Comparison of ENCODE assay signal across 18 cellular contexts in the genomic region with DNA sequence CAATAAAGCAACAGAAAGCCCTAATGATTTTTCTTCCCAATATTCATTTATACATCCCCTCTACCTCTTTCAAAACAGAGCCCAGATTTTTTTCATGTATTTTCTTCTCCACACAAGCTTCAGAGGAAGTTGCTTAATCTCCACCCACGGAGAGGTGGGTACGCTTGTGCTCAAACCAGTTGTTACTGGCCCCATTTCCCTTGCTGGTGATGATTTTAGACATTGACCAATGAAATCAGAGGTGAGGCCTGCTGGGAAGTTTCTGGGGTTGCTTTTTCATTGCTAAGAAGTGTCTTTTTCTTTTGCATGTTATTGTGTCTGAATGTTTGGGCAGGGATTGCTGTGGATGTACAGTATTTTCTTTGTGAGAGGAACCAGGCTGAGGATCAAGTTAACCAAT.
A peak's percentile ranks its signal among the peaks of the same experiment; 100 is the strongest.
DNase-seq lines count a peak whose midpoint lies in the region; ATAC-seq, FAIRE-seq and TF ChIP-seq lines count a peak whose summit lies in the region.
"Had no signal": no experiment of that assay in that cellular context is flagged by ENCODE, and none has a peak within 500 bp of the region (broad histone marks: within the 10 kb centered on the region; RNA-seq: fewer than 3 reads in every experiment).

No MANE protein-coding gene starts in this region.

- no peaks in the 10 kb centered on the region for H3K27me3 ChIP-seq in bronchial epithelial cell (ENCODE audit: control insufficient read depth, insufficient read depth, low read length)
- H3K27me3 ChIP-seq: thyroid gland had no signal

- POLR2A ChIA-PET in activated CD4-positive, alpha-beta memory T cell treated with anti-CD3 and anti-CD28 coated beads for 36 hours (lab: Charles Lee), result no interaction called here
- POLR2A ChIA-PET in activated CD4-positive, alpha-beta memory T cell treated with anti-CD3 and anti-CD28 coated beads, Interleukin-2, amount 10 ng/mL, durations not matched to agents 7 days and 5 days (lab: Charles Lee), result no interaction called here

- H3K36me3 Mint-ChIP-seq in activated CD4-positive, alpha-beta memory T cell treated with anti-CD3 and anti-CD28 coated beads for 36 hours, result no peaks in the 10 kb centered on the region
- no peaks in the 10 kb centered on the region for H3K36me3 Mint-ChIP-seq in activated CD4-positive, alpha-beta memory T cell treated with anti-CD3 and anti-CD28 coated beads, Interleukin-2, amount 10 ng/mL, durations not matched to agents 7 days and 5 days (ENCODE audit: low read depth)

- H3K27ac Mint-ChIP-seq in activated CD4-positive, alpha-beta memory T cell treated with anti-CD3 and anti-CD28 coated beads for 36 hours, result peak overlapping the region; percentile 46
- no peak overlapping the region for H3K27ac Mint-ChIP-seq in activated CD4-positive, alpha-beta memory T cell treated with anti-CD3 and anti-CD28 coated beads, Interleukin-2, amount 10 ng/mL, durations not matched to agents 7 days and 5 days
- H3K27ac Mint-ChIP-seq: activated T-cell treated with anti-CD3 and anti-CD28 coated beads, Interleukin-2, amount 50 U/mL, for 24 hours had no signal

- no peak overlapping the region for H3K4me3 ChIP-seq in bronchial epithelial cell (ENCODE audit: low read depth, low read length)
- H3K4me3 ChIP-seq: SK-N-MC, thyroid gland had no signal

- intact Hi-C loops in activated CD4-positive, alpha-beta memory T cell treated with anti-CD3 and anti-CD28 coated beads for 36 hours (cut with micrococcal nuclease), result no loop called here
- intact Hi-C loops in posterior vena cava (cut with DNase I), result no loop called here

- peak; percentile 39 for DNase-seq in activated CD4-positive, alpha-beta memory T cell treated with anti-CD3 and anti-CD28 coated beads for 36 hours
- no peak for DNase-seq in activated CD4-positive, alpha-beta memory T cell treated with anti-CD3 and anti-CD28 coated beads, Interleukin-2, amount 10 ng/mL, durations not matched to agents 7 days and 5 days
- DNase-seq in KBM-7 (peak; percentile 16), bronchial epithelial cell (ENCODE audit: low read depth) (peak; percentile 60), posterior vena cava (ENCODE audit: low spot score) (peak; percentile 66), SKM-1 treated with dmso at 0.1 percent for 144 hours (lab: John Stamatoyannopoulos, UW; ENCODE audit: unreplicated experiment) (no peak), NCI-H187 (lab: John Stamatoyannopoulos, UW) (no peak)
- DNase-seq: activated T-cell treated with anti-CD3 and anti-CD28 coated beads, Interleukin-2, amount 50 U/mL, for 24 hours; anterior cingulate cortex; dermis blood vessel endothelial cell; hippocampal formation; left colon; NCI-H1436 treated with DMSO at 0.1 percent for 48 hours; NCI-H446 treated with DMSO at 0.1 percent for 48 hours; WERI-Rb-1 had no signal

- H3K4me1 Mint-ChIP-seq in activated CD4-positive, alpha-beta memory T cell treated with anti-CD3 and anti-CD28 coated beads for 36 hours (ENCODE audit: low read depth), result peaks cover 14% of the 10 kb centered on the region
- peaks cover 7% of the 10 kb centered on the region for H3K4me1 Mint-ChIP-seq in activated CD4-positive, alpha-beta memory T cell treated with anti-CD3 and anti-CD28 coated beads, Interleukin-2, amount 10 ng/mL, durations not matched to agents 7 days and 5 days

- CTCF ChIA-PET in activated CD4-positive, alpha-beta memory T cell treated with anti-CD3 and anti-CD28 coated beads for 36 hours (lab: Charles Lee), result no interaction called here
- CTCF ChIA-PET in activated CD4-positive, alpha-beta memory T cell treated with anti-CD3 and anti-CD28 coated beads, Interleukin-2, amount 10 ng/mL, durations not matched to agents 7 days and 5 days (lab: Charles Lee), result no interaction called here

- H3K36me3 ChIP-seq in bronchial epithelial cell (ENCODE audit: control insufficient read depth, insufficient read depth, low read length), result no peaks in the 10 kb centered on the region
- H3K36me3 ChIP-seq: thyroid gland, WERI-Rb-1 had no signal

- H3K4me3 Mint-ChIP-seq in activated CD4-positive, alpha-beta memory T cell treated with anti-CD3 and anti-CD28 coated beads for 36 hours, result no peak overlapping the region
- no peak overlapping the region for H3K4me3 Mint-ChIP-seq in activated CD4-positive, alpha-beta memory T cell treated with anti-CD3 and anti-CD28 coated beads, Interleukin-2, amount 10 ng/mL, durations not matched to agents 7 days and 5 days
- H3K4me3 Mint-ChIP-seq: activated T-cell treated with anti-CD3 and anti-CD28 coated beads, Interleukin-2, amount 50 U/mL, for 24 hours had no signal

- in situ Hi-C loops in KBM-7 (cut with MboI; ENCODE audit: low pct_unique_long_range_greater_than_20kb, low sequenced_read_pairs), result no loop called here

- no peaks in the 10 kb centered on the region for H3K27me3 Mint-ChIP-seq in activated CD4-positive, alpha-beta memory T cell treated with anti-CD3 and anti-CD28 coated beads for 36 hours
- no peaks in the 10 kb centered on the region for H3K27me3 Mint-ChIP-seq in activated CD4-positive, alpha-beta memory T cell treated with anti-CD3 and anti-CD28 coated beads, Interleukin-2, amount 10 ng/mL, durations not matched to agents 7 days and 5 days
- H3K27me3 Mint-ChIP-seq: activated T-cell treated with anti-CD3 and anti-CD28 coated beads, Interleukin-2, amount 50 U/mL, for 24 hours had no signal

- no peaks in the 10 kb centered on the region for H3K9me3 Mint-ChIP-seq in activated CD4-positive, alpha-beta memory T cell treated with anti-CD3 and anti-CD28 coated beads for 36 hours
- H3K9me3 Mint-ChIP-seq in activated CD4-positive, alpha-beta memory T cell treated with anti-CD3 and anti-CD28 coated beads, Interleukin-2, amount 10 ng/mL, durations not matched to agents 7 days and 5 days, result peaks cover 10% of the 10 kb centered on the region
- H3K9me3 Mint-ChIP-seq: activated T-cell treated with anti-CD3 and anti-CD28 coated beads, Interleukin-2, amount 50 U/mL, for 24 hours had no signal

- no peak for ATAC-seq in GM21447 (IDR thresholded peaks at IDR 0.05; ENCODE audit: unreplicated experiment)
- ATAC-seq: left colon had no signal

- FAIRE-seq in bronchial epithelial cell (lab: Jason Lieb, UNC), result no peak

- no peak for TF ChIP-seq CTCF in bronchial epithelial cell (IDR thresholded peaks at IDR 0.05; ENCODE audit: insufficient read depth, low read length, severe bottlenecking)

Comparison
In these comparisons a context has a peak if more than half of its experiments do, and no peak if none do; other contexts are left out.
1. DNase-seq: peak in activated CD4-positive, alpha-beta memory T cell treated with anti-CD3 and anti-CD28 coated beads for 36 hours (single experiment), KBM-7 (single experiment), bronchial epithelial cell (single experiment) and posterior vena cava (single experiment); none in activated CD4-positive, alpha-beta memory T cell treated with anti-CD3 and anti-CD28 coated beads, Interleukin-2, amount 10 ng/mL, durations not matched to agents 7 days and 5 days (single experiment), SKM-1 treated with dmso at 0.1 percent for 144 hours (single experiment) and NCI-H187 (0 of 2).